In the genomic region with DNA sequence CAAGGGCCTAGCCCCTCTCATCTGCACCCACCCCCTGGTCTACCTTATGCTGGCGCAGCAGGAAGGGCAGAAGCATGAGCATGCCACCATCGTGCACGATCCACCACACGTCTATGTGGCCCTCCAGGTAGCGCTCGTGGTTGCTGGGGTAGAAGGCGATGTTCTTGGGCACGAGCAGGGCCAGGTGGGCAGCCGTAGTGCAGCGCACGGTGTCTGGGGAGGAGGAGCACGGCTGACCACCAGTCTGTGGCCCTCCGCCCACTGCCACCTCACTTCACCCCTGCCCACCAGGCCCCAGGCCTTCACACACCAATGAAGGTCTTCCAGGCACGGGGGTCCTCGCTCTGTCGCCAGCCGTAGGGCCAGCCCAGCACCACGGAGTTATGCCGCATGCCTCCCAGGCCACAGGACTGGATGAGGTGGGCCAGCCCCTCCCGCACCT, we compare ENCODE assay signal across 21 cellular contexts. TPM values are rescaled to one million over a fixed set of nuclear protein-coding genes. Genes with fewer than 3 reads are reported as not detected.
A peak's percentile ranks its signal among the peaks of the same experiment; 100 is the strongest.
DNase-seq lines count a peak whose midpoint lies in the region; ATAC-seq, FAIRE-seq and TF ChIP-seq lines count a peak whose summit lies in the region.
"Had no signal": no experiment of that assay in that cellular context is flagged by ENCODE, and none has a peak within 500 bp of the region (broad histone marks: within the 10 kb centered on the region; RNA-seq: fewer than 3 reads in every experiment).

No MANE protein-coding gene starts in this region.

- BruUV-seq in GM12878 (replicated peaks; lab: Mats Ljungman, UMichigan): no TSS peak

- no peak overlapping the region for H3K4me3 Mint-ChIP-seq in activated CD8-positive, alpha-beta T cell treated with anti-CD3 and anti-CD28 coated beads, Interleukin-2, amount 10 ng/mL, durations not matched to agents 7 days and 5 days
- H3K4me3 Mint-ChIP-seq in activated CD8-positive, alpha-beta T cell treated with anti-CD3 and anti-CD28 coated beads for 36 hours: no peak overlapping the region
- no peak overlapping the region for H3K4me3 Mint-ChIP-seq in immature natural killer cell
- H3K4me3 Mint-ChIP-seq: CD8-positive, alpha-beta T cell; H9 had no signal

- no peak overlapping the region for H2AFZ ChIP-seq in GM12878 (ENCODE audit: control insufficient read depth, low read depth, low read length)

- no peaks in the 10 kb centered on the region for H4K20me1 ChIP-seq in GM12878 (ENCODE audit: control insufficient read depth, insufficient read depth)

- H3K27ac ChIP-seq in GM12878 (ENCODE audit: control insufficient read depth, insufficient read depth) (no peak overlapping the region), upper lobe of left lung (no peak overlapping the region)
- H3K27ac ChIP-seq: 22Rv1, SJCRH30 had no signal

- POLR2A ChIA-PET in activated CD8-positive, alpha-beta T cell treated with anti-CD3 and anti-CD28 coated beads, Interleukin-2, amount 10 ng/mL, durations not matched to agents 7 days and 5 days (lab: Charles Lee): interaction anchor here (3.4 kb wide), 1 partner anchor 10 kb away, joined by 17 read pairs; the partner anchor contains the start of gene PSMB10
- POLR2A ChIA-PET in activated CD8-positive, alpha-beta T cell treated with anti-CD3 and anti-CD28 coated beads for 36 hours (lab: Charles Lee): no interaction called here
- POLR2A ChIA-PET in GM12878 (lab: Charles Lee): no interaction called here

- RAD21 ChIA-PET in GM12878 (lab: Charles Lee; ENCODE audit: unreplicated experiment): no interaction called here

- H3K4me2 ChIP-seq in GM12878 (ENCODE audit: control insufficient read depth, insufficient read depth): no peak overlapping the region

- H3K36me3 Mint-ChIP-seq in activated CD8-positive, alpha-beta T cell treated with anti-CD3 and anti-CD28 coated beads, Interleukin-2, amount 10 ng/mL, durations not matched to agents 7 days and 5 days (ENCODE audit: low read depth): peaks cover 30% of the 10 kb centered on the region
- peaks cover 12% of the 10 kb centered on the region for H3K36me3 Mint-ChIP-seq in activated CD8-positive, alpha-beta T cell treated with anti-CD3 and anti-CD28 coated beads for 36 hours (ENCODE audit: low read depth)
- H3K36me3 Mint-ChIP-seq in immature natural killer cell: no peaks in the 10 kb centered on the region

- CTCF ChIA-PET in activated CD8-positive, alpha-beta T cell treated with anti-CD3 and anti-CD28 coated beads, Interleukin-2, amount 10 ng/mL, durations not matched to agents 7 days and 5 days (lab: Charles Lee): interaction anchor here (1.1 kb wide), 1 partner anchor 9 kb away, joined by 4 read pairs; the partner anchor contains the start of gene PSMB10
- CTCF ChIA-PET in activated CD8-positive, alpha-beta T cell treated with anti-CD3 and anti-CD28 coated beads for 36 hours (lab: Charles Lee): interaction anchor here (1.0 to 1.6 kb wide), 3 partner anchors 10 to 94 kb away, joined by 3 to 4 read pairs (median 4); partner anchors contain the start of gene PSMB10
- CTCF ChIA-PET in GM12878 (lab: Yijun Ruan, JAX): interaction anchor here (0.9 kb wide), 1 partner anchor 94 kb away, joined by 3 read pairs; no protein-coding TSS in a partner anchor

- H3K4me1 ChIP-seq in GM12878 (ENCODE audit: control insufficient read depth, insufficient read depth, low read length) (no peaks in the 10 kb centered on the region), upper lobe of left lung (peaks cover 0 to 18% (median 5%) of the 10 kb centered on the region in 4 donors)
- H3K4me1 ChIP-seq: SJCRH30 had no signal

- H3K9me3 Mint-ChIP-seq in activated CD8-positive, alpha-beta T cell treated with anti-CD3 and anti-CD28 coated beads, Interleukin-2, amount 10 ng/mL, durations not matched to agents 7 days and 5 days (ENCODE audit: insufficient read depth): no peaks in the 10 kb centered on the region
- no peaks in the 10 kb centered on the region for H3K9me3 Mint-ChIP-seq in activated CD8-positive, alpha-beta T cell treated with anti-CD3 and anti-CD28 coated beads for 36 hours
- no peaks in the 10 kb centered on the region for H3K9me3 Mint-ChIP-seq in immature natural killer cell
- H3K9me3 Mint-ChIP-seq: CD8-positive, alpha-beta T cell; H9 had no signal

- FAIRE-seq in GM12878 (lab: Jason Lieb, UNC): no peak
- FAIRE-seq: D721Med had no signal

- H3K4me3 ChIP-seq in GM12878 (no peak overlapping the region), upper lobe of left lung (no peak overlapping the region)
- H3K4me3 ChIP-seq: SJCRH30 had no signal

- in situ Hi-C loops in GM12878 (cut with MboI): no loop called here

- intact Hi-C loops in activated CD8-positive, alpha-beta T cell treated with anti-CD3 and anti-CD28 coated beads for 36 hours (cut with micrococcal nuclease): no loop called here
- intact Hi-C loops in GM12878 (cut with micrococcal nuclease; ENCODE audit: unreplicated experiment) (no loop called here), sciatic nerve (cut with DNase I) (no loop called here)

- H3K9me3 ChIP-seq in GM12878 (replicated peaks; ENCODE audit: control insufficient read depth, insufficient read depth, low read length) (no peaks in the 10 kb centered on the region), upper lobe of left lung (no peaks in the 10 kb centered on the region)
- H3K9me3 ChIP-seq: SJCRH30 had no signal

- H3K27me3 Mint-ChIP-seq in activated CD8-positive, alpha-beta T cell treated with anti-CD3 and anti-CD28 coated beads, Interleukin-2, amount 10 ng/mL, durations not matched to agents 7 days and 5 days (ENCODE audit: low read depth): no peaks in the 10 kb centered on the region
- no peaks in the 10 kb centered on the region for H3K27me3 Mint-ChIP-seq in activated CD8-positive, alpha-beta T cell treated with anti-CD3 and anti-CD28 coated beads for 36 hours
- peaks cover 0 to 3% (median 0%) of the 10 kb centered on the region in 3 donors for H3K27me3 Mint-ChIP-seq in immature natural killer cell (ENCODE audit: low read depth in 3 of 3)

- no peak for TF ChIP-seq CTCF in activated CD8-positive, alpha-beta T cell treated with anti-CD3 and anti-CD28 coated beads for 36 hours (IDR thresholded peaks at IDR 0.05)
- no peak for TF ChIP-seq CTCF in GM12878 (IDR thresholded peaks at IDR 0.05 in 2 of 3, conservative IDR thresholded peaks at IDR 0.05 in 1 of 3; ENCODE audit: control insufficient read depth in 2 of 3, extremely low read depth in 1 of 3, insufficient read depth in 1 of 3, low read depth in 3 of 3, low read length in 3 of 3)
- TF ChIP-seq CTCF in upper lobe of left lung (IDR thresholded peaks at IDR 0.05): no peak

- TF ChIP-seq POLR2A in GM12878 (IDR thresholded peaks at IDR 0.05; ENCODE audit: low read depth, low read length): peak; percentile 23
- no peak for TF ChIP-seq POLR2A in upper lobe of left lung (IDR thresholded peaks at IDR 0.05)

- H3K9ac ChIP-seq in GM12878 (ENCODE audit: control insufficient read depth, insufficient read depth, low read length): no peak overlapping the region

- DNase-seq in activated CD8-positive, alpha-beta T cell treated with anti-CD3 and anti-CD28 coated beads, Interleukin-2, amount 10 ng/mL, durations not matched to agents 7 days and 5 days: no peak
- DNase-seq in activated CD8-positive, alpha-beta T cell treated with anti-CD3 and anti-CD28 coated beads for 36 hours: no peak
- DNase-seq in GM12878 (ENCODE audit: low read depth, low spot score): no peak
- DNase-seq in sciatic nerve (ENCODE audit: low spot score): peak; percentile 60
- no peak for DNase-seq in immature natural killer cell
- no peak for DNase-seq in upper lobe of left lung
- DNase-seq: CD8-positive, alpha-beta T cell; DMS79; H9; NCI-H2029; NCI-H2171; NCI-H446; NCI-H69; NK-92 treated with Interleukin-12 subunit alpha and Interleukin-12 subunit beta, amount 100 ng/mL, for 24 hours; SJCRH30 had no signal

- no peak for ATAC-seq in activated CD8-positive, alpha-beta T cell treated with anti-CD3 and anti-CD28 coated beads, Interleukin-2, amount 10 ng/mL, durations not matched to agents 7 days and 5 days
- ATAC-seq in activated CD8-positive, alpha-beta T cell treated with anti-CD3 and anti-CD28 coated beads for 36 hours: no peak
- no peak for ATAC-seq in GM12878
- no peak for ATAC-seq in sciatic nerve
- no peak for ATAC-seq in upper lobe of left lung (ENCODE audit: low FRiP score in 2 of 2)
- ATAC-seq: CD8-positive, alpha-beta T cell had no signal

- H3K4me1 Mint-ChIP-seq in activated CD8-positive, alpha-beta T cell treated with anti-CD3 and anti-CD28 coated beads, Interleukin-2, amount 10 ng/mL, durations not matched to agents 7 days and 5 days (ENCODE audit: low read depth): peaks cover 11% of the 10 kb centered on the region
- H3K4me1 Mint-ChIP-seq in activated CD8-positive, alpha-beta T cell treated with anti-CD3 and anti-CD28 coated beads for 36 hours (ENCODE audit: low read depth): peaks cover 10% of the 10 kb centered on the region
- peaks cover 9 to 10% of the 10 kb centered on the region in 2 donors for H3K4me1 Mint-ChIP-seq in immature natural killer cell

- SMC1A ChIA-PET in GM12878 (lab: Charles Lee; ENCODE audit: uncharacterized antibody, unreplicated experiment): no interaction called here

- H3K79me2 ChIP-seq in GM12878 (ENCODE audit: control insufficient read depth, insufficient read depth, low read length): no peaks in the 10 kb centered on the region

- H3K27me3 ChIP-seq in GM12878 (replicated peaks in 1 of 2; ENCODE audit: control insufficient read depth in 2 of 2, insufficient read depth in 2 of 2, low read length in 1 of 2): no peaks in the 10 kb centered on the region
- H3K27me3 ChIP-seq in upper lobe of left lung: no peaks in the 10 kb centered on the region
- H3K27me3 ChIP-seq: SJCRH30 had no signal

- peak overlapping the region; percentile 15 for H3K27ac Mint-ChIP-seq in activated CD8-positive, alpha-beta T cell treated with anti-CD3 and anti-CD28 coated beads, Interleukin-2, amount 10 ng/mL, durations not matched to agents 7 days and 5 days
- H3K27ac Mint-ChIP-seq in activated CD8-positive, alpha-beta T cell treated with anti-CD3 and anti-CD28 coated beads for 36 hours: no peak overlapping the region
- H3K27ac Mint-ChIP-seq in immature natural killer cell: no peak overlapping the region
- H3K27ac Mint-ChIP-seq: CD8-positive, alpha-beta T cell; H9 had no signal

- no peak for TF ChIP-seq RAD21 in GM12878 (IDR thresholded peaks at IDR 0.05; ENCODE audit: insufficient read depth, low read depth, low read length)

- TF ChIP-seq EP300 in GM12878 (IDR thresholded peaks at IDR 0.05; ENCODE audit: borderline replicate concordance in 1 of 2, control insufficient read depth in 1 of 2, low read depth in 2 of 2, low read length in 2 of 2) (no peak), upper lobe of left lung (IDR thresholded peaks at IDR 0.05) (no peak)

- peaks cover 0 to 12% of the 10 kb centered on the region in 2 experiments; a peak in 3 of 4 replicates for H3K36me3 ChIP-seq in GM12878 (ENCODE audit: control insufficient read depth in 2 of 2, insufficient read depth in 2 of 2, low read length in 1 of 2)
- H3K36me3 ChIP-seq in upper lobe of left lung: peaks cover 39 to 100% (median 92%) of the 10 kb centered on the region in 4 donors

- 97% methylated on average over 20 of the region's 20 CpGs for WGBS in GM12878 (ENCODE audit: insufficient coverage, insufficient replicate concordance, low lambda C conversion rate, missing lambda C conversion rate)
- WGBS in upper lobe of left lung, 2 donors: 95% methylated on average over 12 to 20 of the region's 20 CpGs

RNA-seq across cellular contexts. Expression of gene LCAT, which starts 2.2 kb away (rescaled TPM):
- total RNA-seq in activated CD8-positive, alpha-beta T cell treated with anti-CD3 and anti-CD28 coated beads, Interleukin-2, amount 10 ng/mL, durations not matched to agents 7 days and 5 days: 10 to 100 TPM; 22.4 to 23.1 TPM
- 10 to 100 TPM; 10.6 to 14.3 TPM for total RNA-seq in activated CD8-positive, alpha-beta T cell treated with anti-CD3 and anti-CD28 coated beads for 36 hours
- 13.4 and 18.7 TPM in 2 replicates for total RNA-seq in GM12878 (2013; cell fraction: nucleolus; rRNA removed)
- total RNA-seq in GM12878 (2014; rRNA removed) (3.8 and 5.2 TPM in 2 replicates), GM12878 (2014; rRNA removed; fragmentation: Illumina TruSeq; extraction: Trizol) (2.3 and 3.1 TPM in 2 replicates), GM12878 (2021) (8.2 and 11.7 TPM in 2 replicates), sciatic nerve (46.2 TPM), upper lobe of left lung (100 to 1,000 TPM in 1 of 6 donors, 10 to 100 TPM in 5; 21.9 to 117 (median 26.1) TPM)
- polyA plus RNA-seq in GM12878 (2011; ENCODE audit: low read depth): 4.3 TPM
- polyA plus RNA-seq in GM12878 (2011; rRNA removed) (1.2 and 2.6 TPM in 2 replicates), GM12878 (2014; fragmentation: Illumina TruSeq; extraction: Trizol) (0.92 and 3.4 TPM in 2 replicates), GM12878 (2014; fragmentation: Nextera tagmentation; extraction: Ambion mirVana) (under 1 TPM; 0.61 to 0.71 TPM), GM12878 (2014; rRNA removed) (6.5 and 11.7 TPM in 2 replicates), GM12878 (2016; fragmentation: Nextera tagmentation; extraction: Ambion mirVana) (1 to 10 TPM; 3.3 TPM), immature natural killer cell (1 to 10 TPM in 1 of 3 donors, under 1 TPM in 1, not detected in 1; 0.14 to 1.3 TPM)
- polyA plus RNA-seq in GM12878 (2011; cell fraction: cytosol; rRNA removed): 1.9 and 3.1 TPM in 2 replicates
- 30.9 and 31.6 TPM in 2 replicates for polyA plus RNA-seq in GM12878 (2011; cell fraction: nucleus; rRNA removed)
- polyA plus RNA-seq in GM12878 (2012): 9.7 and 9.9 TPM in 2 replicates
- polyA minus RNA-seq in GM12878 (2011; rRNA and poly(A)+ RNA removed): 0.51 and 1.5 TPM in 2 replicates
- 2.0 and 2.4 TPM in 2 replicates for polyA minus RNA-seq in GM12878 (2011; cell fraction: cytosol; rRNA and poly(A)+ RNA removed)
- 2.1 and 6.4 TPM in 2 replicates for polyA minus RNA-seq in GM12878 (2011; cell fraction: nucleus; rRNA and poly(A)+ RNA removed)

RNA-seq across cellular contexts. Expression of gene PSMB10, which starts 9.5 kb away (rescaled TPM):
- total RNA-seq in activated CD8-positive, alpha-beta T cell treated with anti-CD3 and anti-CD28 coated beads, Interleukin-2, amount 10 ng/mL, durations not matched to agents 7 days and 5 days: 100 to 1,000 TPM; 257 to 275 TPM
- 100 to 1,000 TPM; 205 to 206 TPM for total RNA-seq in activated CD8-positive, alpha-beta T cell treated with anti-CD3 and anti-CD28 coated beads for 36 hours
- 39.9 and 40.0 TPM in 2 replicates for total RNA-seq in GM12878 (2013; cell fraction: nucleolus; rRNA removed)
- total RNA-seq in GM12878 (2014; rRNA removed): 254 and 295 TPM in 2 replicates
- total RNA-seq in GM12878 (2014; rRNA removed; fragmentation: Illumina TruSeq; extraction: Trizol): 97.2 and 108 TPM in 2 replicates
- 203 and 207 TPM in 2 replicates for total RNA-seq in GM12878 (2021)
- 72.9 TPM for polyA plus RNA-seq in GM12878 (2011; ENCODE audit: low read depth)
- polyA plus RNA-seq in GM12878 (2011; rRNA removed): 32.0 and 70.6 TPM in 2 replicates
- 143 and 213 TPM in 2 replicates for polyA plus RNA-seq in GM12878 (2011; cell fraction: cytosol; rRNA removed)
- polyA plus RNA-seq in GM12878 (2011; cell fraction: nucleus; rRNA removed): 119 and 159 TPM in 2 replicates
- polyA plus RNA-seq in GM12878 (2012): 175 and 208 TPM in 2 replicates
- 2.8 and 24.1 TPM in 2 replicates for polyA plus RNA-seq in GM12878 (2014; fragmentation: Illumina TruSeq; extraction: Trizol)
- polyA plus RNA-seq in GM12878 (2014; fragmentation: Nextera tagmentation; extraction: Ambion mirVana): 10 to 100 TPM; 27.4 to 80.8 TPM
- 193 and 227 TPM in 2 replicates for polyA plus RNA-seq in GM12878 (2014; rRNA removed)
- polyA plus RNA-seq in GM12878 (2016; fragmentation: Nextera tagmentation; extraction: Ambion mirVana): 100 to 1,000 TPM; 266 to 308 TPM
- 36.1 and 94.3 TPM in 2 replicates for polyA minus RNA-seq in GM12878 (2011; rRNA and poly(A)+ RNA removed)
- polyA minus RNA-seq in GM12878 (2011; cell fraction: cytosol; rRNA and poly(A)+ RNA removed): 78.3 and 81.0 TPM in 2 replicates
- 42.3 and 71.6 TPM in 2 replicates for polyA minus RNA-seq in GM12878 (2011; cell fraction: nucleus; rRNA and poly(A)+ RNA removed)
- total RNA-seq in sciatic nerve: 35.3 TPM
- polyA plus RNA-seq in immature natural killer cell: 1,000 to 10,000 TPM in 2 of 3 donors, 100 to 1,000 TPM in 1; 893 to 1,468 (median 1,114) TPM
- total RNA-seq in upper lobe of left lung: 100 to 1,000 TPM in 1 of 6 donors, 10 to 100 TPM in 5; 48.2 to 106 (median 60.6) TPM

RNA-seq across cellular contexts. Expression of gene CTRL, which starts 14.5 kb away (rescaled TPM):
- total RNA-seq in activated CD8-positive, alpha-beta T cell treated with anti-CD3 and anti-CD28 coated beads, Interleukin-2, amount 10 ng/mL, durations not matched to agents 7 days and 5 days: 1 to 10 TPM; 5.5 TPM
- total RNA-seq in activated CD8-positive, alpha-beta T cell treated with anti-CD3 and anti-CD28 coated beads for 36 hours: 1 to 10 TPM; 3.8 to 3.9 TPM
- total RNA-seq in GM12878 (2013; cell fraction: nucleolus; rRNA removed): 2.5 and 3.6 TPM in 2 replicates
- total RNA-seq in GM12878 (2014; rRNA removed): 1.5 and 2.6 TPM in 2 replicates
- total RNA-seq in GM12878 (2014; rRNA removed; fragmentation: Illumina TruSeq; extraction: Trizol): 0.83 and 1.1 TPM in 2 replicates
- 2.0 and 3.6 TPM in 2 replicates for total RNA-seq in GM12878 (2021)
- 2.5 TPM for polyA plus RNA-seq in GM12878 (2011; ENCODE audit: low read depth)
- polyA plus RNA-seq in GM12878 (2011; rRNA removed): 0.32 and 1.3 TPM in 2 replicates
- polyA plus RNA-seq in GM12878 (2011; cell fraction: cytosol; rRNA removed): 2.4 and 3.0 TPM in 2 replicates
- polyA plus RNA-seq in GM12878 (2011; cell fraction: nucleus; rRNA removed): 13.6 and 14.3 TPM in 2 replicates
- 1.4 and 7.4 TPM in 2 replicates for polyA plus RNA-seq in GM12878 (2012)
- 0.46 and 1.5 TPM in 2 replicates for polyA plus RNA-seq in GM12878 (2014; fragmentation: Illumina TruSeq; extraction: Trizol)
- polyA plus RNA-seq in GM12878 (2014; fragmentation: Nextera tagmentation; extraction: Ambion mirVana): 1 to 10 TPM; 2.7 to 4.2 TPM
- 2.0 and 2.8 TPM in 2 replicates for polyA plus RNA-seq in GM12878 (2014; rRNA removed)
- polyA plus RNA-seq in GM12878 (2016; fragmentation: Nextera tagmentation; extraction: Ambion mirVana): 1 to 10 TPM; 4.3 to 4.9 TPM
- 0.66 and 2.4 TPM in 2 replicates for polyA minus RNA-seq in GM12878 (2011; rRNA and poly(A)+ RNA removed)
- 1.6 TPM in 1 of 2 replicates, not detected in the other for polyA minus RNA-seq in GM12878 (2011; cell fraction: cytosol; rRNA and poly(A)+ RNA removed)
- 1.3 and 1.4 TPM in 2 replicates for polyA minus RNA-seq in GM12878 (2011; cell fraction: nucleus; rRNA and poly(A)+ RNA removed)
- total RNA-seq in sciatic nerve: 0.98 TPM
- 1 to 10 TPM in 2 of 3 donors, under 1 TPM in 1; 0.59 to 2.9 (median 2.0) TPM for polyA plus RNA-seq in immature natural killer cell
- 1 to 10 TPM; 1.6 to 4.2 (median 2.4) TPM for total RNA-seq in upper lobe of left lung

RNA-seq across cellular contexts. Expression of gene SLC12A4, which starts 22.3 kb away (rescaled TPM):
- total RNA-seq in activated CD8-positive, alpha-beta T cell treated with anti-CD3 and anti-CD28 coated beads, Interleukin-2, amount 10 ng/mL, durations not matched to agents 7 days and 5 days: 10 to 100 TPM; 42.5 TPM
- 10 to 100 TPM; 32.5 to 38.0 TPM for total RNA-seq in activated CD8-positive, alpha-beta T cell treated with anti-CD3 and anti-CD28 coated beads for 36 hours
- total RNA-seq in GM12878 (2013; cell fraction: nucleolus; rRNA removed): 63.1 and 79.0 TPM in 2 replicates
- total RNA-seq in GM12878 (2014; rRNA removed) (13.7 and 14.5 TPM in 2 replicates), GM12878 (2014; rRNA removed; fragmentation: Illumina TruSeq; extraction: Trizol) (9.2 and 11.3 TPM in 2 replicates), GM12878 (2021) (33.9 and 39.9 TPM in 2 replicates), sciatic nerve (115 TPM), upper lobe of left lung (100 to 1,000 TPM in 3 of 6 donors, 10 to 100 TPM in 3; 54.6 to 276 (median 98.3) TPM)
- polyA plus RNA-seq in GM12878 (2011; ENCODE audit: low read depth): 10.0 TPM
- polyA plus RNA-seq in GM12878 (2011; rRNA removed) (6.8 and 14.0 TPM in 2 replicates), GM12878 (2014; fragmentation: Illumina TruSeq; extraction: Trizol) (11.5 and 14.0 TPM in 2 replicates), GM12878 (2014; fragmentation: Nextera tagmentation; extraction: Ambion mirVana) (1 to 10 TPM in 1 of 2 experiments, under 1 TPM in 1; 0.95 to 1.7 TPM), GM12878 (2014; rRNA removed) (17.5 and 18.7 TPM in 2 replicates), GM12878 (2016; fragmentation: Nextera tagmentation; extraction: Ambion mirVana) (10 to 100 TPM; 18.6 to 18.7 TPM), immature natural killer cell (10 to 100 TPM in 1 of 3 donors, 1 to 10 TPM in 2; 5.1 to 10.5 (median 6.6) TPM)
- 16.1 and 17.3 TPM in 2 replicates for polyA plus RNA-seq in GM12878 (2011; cell fraction: cytosol; rRNA removed)
- polyA plus RNA-seq in GM12878 (2011; cell fraction: nucleus; rRNA removed): 100 and 120 TPM in 2 replicates
- polyA plus RNA-seq in GM12878 (2012): 24.8 and 27.4 TPM in 2 replicates
- 28.6 and 29.4 TPM in 2 replicates for polyA minus RNA-seq in GM12878 (2011; rRNA and poly(A)+ RNA removed)
- polyA minus RNA-seq in GM12878 (2011; cell fraction: cytosol; rRNA and poly(A)+ RNA removed): 8.3 and 10.0 TPM in 2 replicates
- polyA minus RNA-seq in GM12878 (2011; cell fraction: nucleus; rRNA and poly(A)+ RNA removed): 32.5 and 41.5 TPM in 2 replicates

RNA-seq across cellular contexts. Expression of gene DPEP3, which starts 34.1 kb away (rescaled TPM):
- not detected for total RNA-seq in activated CD8-positive, alpha-beta T cell treated with anti-CD3 and anti-CD28 coated beads, Interleukin-2, amount 10 ng/mL, durations not matched to agents 7 days and 5 days
- under 1 TPM; 0.16 to 0.25 TPM for total RNA-seq in activated CD8-positive, alpha-beta T cell treated with anti-CD3 and anti-CD28 coated beads for 36 hours
- 0.19 TPM in 1 of 2 replicates, not detected in the other for total RNA-seq in GM12878 (2013; cell fraction: nucleolus; rRNA removed)
- 0.11 TPM in 1 of 2 replicates, not detected in the other for total RNA-seq in GM12878 (2014; rRNA removed)
- total RNA-seq in GM12878 (2014; rRNA removed; fragmentation: Illumina TruSeq; extraction: Trizol): not detected in 2 replicates
- not detected in 2 replicates for total RNA-seq in GM12878 (2021)
- not detected for polyA plus RNA-seq in GM12878 (2011; ENCODE audit: low read depth)
- polyA plus RNA-seq in GM12878 (2011; rRNA removed): not detected in 2 replicates
- polyA plus RNA-seq in GM12878 (2011; cell fraction: cytosol; rRNA removed): not detected in 2 replicates
- polyA plus RNA-seq in GM12878 (2011; cell fraction: nucleus; rRNA removed): 0.06 and 0.16 TPM in 2 replicates
- polyA plus RNA-seq in GM12878 (2012): 0.09 TPM in 1 of 2 replicates, not detected in the other
- not detected in 2 replicates for polyA plus RNA-seq in GM12878 (2014; fragmentation: Illumina TruSeq; extraction: Trizol)
- polyA plus RNA-seq in GM12878 (2014; fragmentation: Nextera tagmentation; extraction: Ambion mirVana): not detected
- polyA plus RNA-seq in GM12878 (2014; rRNA removed): not detected in 2 replicates
- not detected for polyA plus RNA-seq in GM12878 (2016; fragmentation: Nextera tagmentation; extraction: Ambion mirVana)
- polyA minus RNA-seq in GM12878 (2011; rRNA and poly(A)+ RNA removed): 0.10 TPM in 1 of 2 replicates, not detected in the other
- polyA minus RNA-seq in GM12878 (2011; cell fraction: cytosol; rRNA and poly(A)+ RNA removed): not detected in 2 replicates
- not detected in 2 replicates for polyA minus RNA-seq in GM12878 (2011; cell fraction: nucleus; rRNA and poly(A)+ RNA removed)
- not detected for total RNA-seq in sciatic nerve
- under 1 TPM in 1 of 3 donors, not detected in 2; 0.11 TPM for polyA plus RNA-seq in immature natural killer cell
- total RNA-seq in upper lobe of left lung: 1 to 10 TPM in 1 of 6 donors, under 1 TPM in 3, not detected in 2; 0.15 to 1.0 (median 0.30) TPM
- total RNA-seq: HT-29, OCI-LY7, SJCRH30 had no signal
- polyA plus RNA-seq: AG04450, BJ had no signal
